ENCODE assay signal across 15 cellular contexts in genomic region chr1:201554789-201555592, GRCh38. TPM values are rescaled to one million over a fixed set of nuclear protein-coding genes. Genes with fewer than 3 reads are reported as not detected.
DNase-seq lines count a peak whose midpoint lies in the region; TF ChIP-seq lines count a peak whose summit lies in the region.
"Had no signal": no experiment of that assay in that cellular context is flagged by ENCODE, and none has a peak within 500 bp of the region (broad histone marks: within the 10 kb centered on the region; RNA-seq: fewer than 3 reads in every experiment).

No MANE protein-coding gene starts in this region.

- H3K9me3 ChIP-seq in HEK293 (ENCODE audit: control insufficient read depth, insufficient read depth, low read depth, low read length) = no peaks in the 10 kb centered on the region
- H3K9me3 ChIP-seq in sigmoid colon = no peaks in the 10 kb centered on the region
- no peaks in the 10 kb centered on the region for H3K9me3 ChIP-seq in thyroid gland
- H3K9me3 ChIP-seq: suprapubic skin had no signal

- intact Hi-C loops in sigmoid colon (cut with DNase I) = no loop called here
- intact Hi-C loops in thyroid gland (cut with DNase I) = no loop called here

- H3K36me3 ChIP-seq in HEK293 (ENCODE audit: control insufficient read depth in 2 of 2, insufficient read depth in 1 of 2, low read length in 2 of 2) = no peaks in the 10 kb centered on the region
- no peaks in the 10 kb centered on the region for H3K36me3 ChIP-seq in sigmoid colon
- H3K36me3 ChIP-seq in thyroid gland = no peaks in the 10 kb centered on the region
- H3K36me3 ChIP-seq: suprapubic skin had no signal

- DNase-seq in DMS 273 (lab: John Stamatoyannopoulos, UW; ENCODE audit: unreplicated experiment) (peak; percentile 43), coronary artery (ENCODE audit: low spot score) (peak; percentile 19), sigmoid colon (peak; percentile 24), thyroid gland (no peak), GDM1 (lab: John Stamatoyannopoulos, UW) (no peak)
- DNase-seq in activated effector memory CD4-positive, alpha-beta T cell treated with anti-CD3 and anti-CD28 coated beads, Interleukin-2, amount 50 U/mL, for 16 hours = no peak
- DNase-seq: activated CD4-positive, CD25-positive, alpha-beta regulatory T cell treated with anti-CD3 and anti-CD28 coated beads, Interleukin-2, amount 50 U/mL, for 72 hours; activated CD8-positive, alpha-beta memory T cell treated with anti-CD3 and anti-CD28 coated beads, Interleukin-2, amount 10 ng/mL, durations not matched to agents 7 days and 5 days; activated gamma-delta T cell treated with Interleukin-2 at 50 U/mL for 16 hours; anterior cingulate cortex; foreskin fibroblast; stimulated activated CD4-positive, alpha-beta T cell treated with anti-CD3 and anti-CD28 coated beads, Interleukin-4, amount 100 ng/mL, for 1 hour had no signal

- POLR2A ChIA-PET in HEK293 (lab: Yijun Ruan, JAX) = interaction anchor here (0.6 to 0.9 kb wide), 2 partner anchors 15 to 93 kb away, joined by 3 read pairs; no protein-coding TSS in a partner anchor

- TF ChIP-seq CTCF in HEK293 (tag by site-specific recombination; IDR thresholded peaks at IDR 0.05) = no peak
- TF ChIP-seq CTCF in coronary artery (IDR thresholded peaks at IDR 0.05) = no peak
- TF ChIP-seq CTCF in sigmoid colon (IDR thresholded peaks at IDR 0.05) = no peak
- TF ChIP-seq CTCF in thyroid gland (IDR thresholded peaks at IDR 0.05) = no peak

- H3K27ac ChIP-seq in HEK293 (ENCODE audit: extremely low read depth, low read depth, low read length) (no peak overlapping the region), coronary artery (peak overlapping the region in 1 of 2 donors; percentile 1), sigmoid colon (peak overlapping the region in 2 of 4 donors; percentile 41 to 59), thyroid gland (peak overlapping the region in 1 of 3 donors; percentile 4)

- TF ChIP-seq POLR2A in sigmoid colon (IDR thresholded peaks at IDR 0.05) = no peak
- no peak for TF ChIP-seq POLR2A in thyroid gland (IDR thresholded peaks at IDR 0.05)

- CTCF ChIA-PET in HEK293 (lab: Yijun Ruan, JAX) = interaction anchor here (0.5 to 10.8 kb wide), 11 partner anchors 10 to 340 kb away, joined by 3 to 247 read pairs (median 6); no protein-coding TSS in a partner anchor

- H3K4me3 ChIP-seq in HEK293 (ENCODE audit: low read depth, low read length) (no peak overlapping the region), coronary artery (no peak overlapping the region), sigmoid colon (no peak overlapping the region), thyroid gland (replicated peaks in 1 of 3) (no peak overlapping the region)
- H3K4me3 ChIP-seq: GM23338, suprapubic skin had no signal

- H3K27me3 ChIP-seq in sigmoid colon (no peaks in the 10 kb centered on the region), thyroid gland (no peaks in the 10 kb centered on the region)
- H3K27me3 ChIP-seq: suprapubic skin had no signal

- no peak for TF ChIP-seq EP300 in sigmoid colon (IDR thresholded peaks at IDR 0.05)

- 82 to 86% methylated on average over 7 of the region's 7 CpGs for WGBS in sigmoid colon, 2 donors
- 84 to 90% methylated on average over 7 of the region's 7 CpGs for WGBS in thyroid gland, 2 donors

- no peaks in the 10 kb centered on the region for H3K4me1 ChIP-seq in HEK293 (ENCODE audit: control insufficient read depth, insufficient read depth, low read length)
- H3K4me1 ChIP-seq in sigmoid colon = peaks cover 0 to 70% (median 64%) of the 10 kb centered on the region in 4 donors
- peaks cover 3 to 42% of the 10 kb centered on the region in 2 donors for H3K4me1 ChIP-seq in thyroid gland

TF ChIP-seq in HEK293, 187 proteins besides CTCF, POLR2A, EP300 and RAD21 (continues in another document):
- TF ChIP-seq, protein P1, sequence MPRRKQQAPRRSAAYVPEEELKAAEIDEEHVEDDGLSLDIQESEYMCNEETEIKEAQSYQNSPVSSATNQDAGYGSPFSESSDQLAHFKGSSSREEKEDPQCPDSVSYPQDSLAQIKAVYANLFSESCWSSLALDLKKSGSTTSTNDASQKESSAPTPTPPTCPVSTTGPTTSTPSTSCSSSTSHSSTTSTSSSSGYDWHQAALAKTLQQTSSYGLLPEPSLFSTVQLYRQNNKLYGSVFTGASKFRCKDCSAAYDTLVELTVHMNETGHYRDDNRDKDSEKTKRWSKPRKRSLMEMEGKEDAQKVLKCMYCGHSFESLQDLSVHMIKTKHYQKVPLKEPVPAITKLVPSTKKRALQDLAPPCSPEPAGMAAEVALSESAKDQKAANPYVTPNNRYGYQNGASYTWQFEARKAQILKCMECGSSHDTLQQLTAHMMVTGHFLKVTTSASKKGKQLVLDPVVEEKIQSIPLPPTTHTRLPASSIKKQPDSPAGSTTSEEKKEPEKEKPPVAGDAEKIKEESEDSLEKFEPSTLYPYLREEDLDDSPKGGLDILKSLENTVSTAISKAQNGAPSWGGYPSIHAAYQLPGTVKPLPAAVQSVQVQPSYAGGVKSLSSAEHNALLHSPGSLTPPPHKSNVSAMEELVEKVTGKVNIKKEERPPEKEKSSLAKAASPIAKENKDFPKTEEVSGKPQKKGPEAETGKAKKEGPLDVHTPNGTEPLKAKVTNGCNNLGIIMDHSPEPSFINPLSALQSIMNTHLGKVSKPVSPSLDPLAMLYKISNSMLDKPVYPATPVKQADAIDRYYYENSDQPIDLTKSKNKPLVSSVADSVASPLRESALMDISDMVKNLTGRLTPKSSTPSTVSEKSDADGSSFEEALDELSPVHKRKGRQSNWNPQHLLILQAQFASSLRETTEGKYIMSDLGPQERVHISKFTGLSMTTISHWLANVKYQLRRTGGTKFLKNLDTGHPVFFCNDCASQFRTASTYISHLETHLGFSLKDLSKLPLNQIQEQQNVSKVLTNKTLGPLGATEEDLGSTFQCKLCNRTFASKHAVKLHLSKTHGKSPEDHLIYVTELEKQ (tag by site-specific recombination; IDR thresholded peaks at IDR 0.05; ENCODE audit: borderline replicate concordance) = peak; percentile 48; the same call in 1 of the 2 replicates
- TF ChIP-seq YY2 (tag by site-specific recombination; IDR thresholded peaks at IDR 0.05) (no peak), ZNF394 (tag by site-specific recombination; IDR thresholded peaks at IDR 0.05; ENCODE audit: borderline replicate concordance) (peak; percentile 76; the same call in 1 of the 2 replicates), ZNF366 (tag by site-specific recombination; conservative IDR thresholded peaks at IDR 0.05) (peak; percentile 90), ZNF24 (tag by site-specific recombination; IDR thresholded peaks at IDR 0.05) (peak; percentile 98), ATF2 (tag by site-specific recombination; IDR thresholded peaks at IDR 0.05; ENCODE audit: low read depth) (peak; percentile 94), ZNF518A (tag by site-specific recombination; conservative IDR thresholded peaks at IDR 0.05; ENCODE audit: low read depth) (peak; percentile 72; the same call in 1 of the 2 replicates), ZFP69B (tag by site-specific recombination; IDR thresholded peaks at IDR 0.05) (peak; percentile 75)

RNA-seq across cellular contexts. Expression of gene NAV1, which starts 16.1 kb away (rescaled TPM):
- total RNA-seq in sigmoid colon = 10 to 100 TPM; 17.1 to 44.9 (median 20.9) TPM
- polyA plus RNA-seq in sigmoid colon = 1 to 10 TPM; 1.8 to 8.2 (median 3.0) TPM
- total RNA-seq in thyroid gland = 10 to 100 TPM; 13.3 to 29.7 (median 24.1) TPM

RNA-seq across cellular contexts. Expression of gene CSRP1, which starts 48.1 kb away (rescaled TPM):
- total RNA-seq in sigmoid colon (1,000 to 10,000 TPM; 4,737 to 8,467 (median 6,048) TPM), thyroid gland (100 to 1,000 TPM; 285 to 835 (median 454) TPM)
- polyA plus RNA-seq in sigmoid colon = 100 to 1,000 TPM; 189 to 296 (median 264) TPM

Comparison
In these comparisons a context has a peak if more than half of its experiments do, and no peak if none do; other contexts are left out.
1. DNase-seq: peak in DMS 273 (single experiment), coronary artery (single experiment) and sigmoid colon (single experiment); none in thyroid gland (0 of 2), activated effector memory CD4-positive, alpha-beta T cell treated with anti-CD3 and anti-CD28 coated beads, Interleukin-2, amount 50 U/mL, for 16 hours (single experiment) and GDM1 (single experiment).
2. RNA of gene CSRP1, which starts 48.1 kb away (total RNA-seq): 4,737 to 8,467 TPM in sigmoid colon; 285 to 835 TPM in thyroid gland; every median in the first group is over 4 times any median in the second.